Comparison of ENCODE assay signal across 28 cellular contexts in the genomic region with DNA sequence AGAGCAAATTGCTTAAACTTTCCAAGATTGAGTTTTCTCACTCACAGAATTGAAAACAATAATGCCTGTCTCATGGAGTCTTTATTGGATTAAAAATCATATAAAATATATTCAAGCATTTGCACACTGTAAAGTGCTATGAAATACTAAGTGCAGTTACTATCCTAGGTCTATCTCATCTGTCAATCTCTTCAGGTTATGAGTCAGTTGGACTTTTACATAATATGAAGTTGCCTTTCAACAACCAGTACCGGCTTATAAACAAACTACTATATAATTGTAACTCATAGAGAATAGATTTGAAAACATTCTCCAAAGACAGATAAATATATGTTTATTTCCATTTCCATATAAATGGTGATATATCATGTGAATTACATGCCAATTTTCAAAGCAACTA.
"Had no signal": no experiment of that assay in that cellular context is flagged by ENCODE, and none has a peak within 500 bp of the region (broad histone marks: within the 10 kb centered on the region; RNA-seq: fewer than 3 reads in every experiment).

No MANE protein-coding gene starts in this region.

- H3K27ac ChIP-seq: neutrophil, prostate gland, right lobe of liver, sigmoid colon, stomach, suprapubic skin, testis, vagina had no signal

- H3K27ac Mint-ChIP-seq: naive thymus-derived CD8-positive, alpha-beta T cell; natural killer cell treated with Interleukin-12 subunit alpha and Interleukin-12 subunit beta and Interleukin-15 and Interleukin-18, amount 100 ng/mL, for 72 hours; nephron progenitor cell; stimulated activated effector memory CD8-positive, alpha-beta T cell treated with anti-CD3 and anti-CD28 coated beads, Interleukin-12 subunit alpha, Interleukin-12 subunit beta, amount 100 ng/mL, for 72 hours; stimulated activated naive B cell treated with anti-CD40 and anti-IgM and Interleukin-4, amounts not matched to agents 10 μg/mL and 1 μg/mL and 100 μg/mL, for 72 hours; stimulated activated naive CD8-positive, alpha-beta T cell treated with anti-CD3 and anti-CD28 coated beads, Interleukin-15, Interleukin-2, amounts not matched to agents 100 ng/mL and 50 ng/mL, for 24 hours had no signal

- H3K9me3 ChIP-seq: neutrophil, pancreas, prostate gland, right lobe of liver, sigmoid colon, stomach, suprapubic skin, testis, tibial artery, transverse colon, upper lobe of left lung, vagina had no signal

- H3K4me3 Mint-ChIP-seq: naive thymus-derived CD8-positive, alpha-beta T cell; natural killer cell treated with Interleukin-12 subunit alpha and Interleukin-12 subunit beta and Interleukin-15 and Interleukin-18, amount 100 ng/mL, for 72 hours; nephron progenitor cell; neural crest cell; stimulated activated effector memory CD8-positive, alpha-beta T cell treated with anti-CD3 and anti-CD28 coated beads, Interleukin-12 subunit alpha, Interleukin-12 subunit beta, amount 100 ng/mL, for 72 hours; stimulated activated naive B cell treated with anti-CD40 and anti-IgM and Interleukin-4, amounts not matched to agents 10 μg/mL and 1 μg/mL and 100 μg/mL, for 72 hours; stimulated activated naive CD8-positive, alpha-beta T cell treated with anti-CD3 and anti-CD28 coated beads, Interleukin-15, Interleukin-2, amounts not matched to agents 100 ng/mL and 50 ng/mL, for 24 hours had no signal

- H3K4me1 ChIP-seq: pancreas, prostate gland, right lobe of liver, suprapubic skin, testis, vagina had no signal

- H3K4me3 ChIP-seq: pancreas, prostate gland, right lobe of liver, sigmoid colon, stomach, suprapubic skin, testis, tibial artery, transverse colon, upper lobe of left lung, vagina had no signal

- H3K4me1 Mint-ChIP-seq: neural crest cell; stimulated activated effector memory CD8-positive, alpha-beta T cell treated with anti-CD3 and anti-CD28 coated beads, Interleukin-12 subunit alpha, Interleukin-12 subunit beta, amount 100 ng/mL, for 72 hours; stimulated activated naive B cell treated with anti-CD40 and anti-IgM and Interleukin-4, amounts not matched to agents 10 μg/mL and 1 μg/mL and 100 μg/mL, for 72 hours had no signal

- H3K9me3 Mint-ChIP-seq: naive thymus-derived CD8-positive, alpha-beta T cell; natural killer cell treated with Interleukin-12 subunit alpha and Interleukin-12 subunit beta and Interleukin-15 and Interleukin-18, amount 100 ng/mL, for 72 hours; nephron progenitor cell; neural crest cell; stimulated activated effector memory CD8-positive, alpha-beta T cell treated with anti-CD3 and anti-CD28 coated beads, Interleukin-12 subunit alpha, Interleukin-12 subunit beta, amount 100 ng/mL, for 72 hours; stimulated activated naive B cell treated with anti-CD40 and anti-IgM and Interleukin-4, amounts not matched to agents 10 μg/mL and 1 μg/mL and 100 μg/mL, for 72 hours; stimulated activated naive CD8-positive, alpha-beta T cell treated with anti-CD3 and anti-CD28 coated beads, Interleukin-15, Interleukin-2, amounts not matched to agents 100 ng/mL and 50 ng/mL, for 24 hours had no signal

- H3K27me3 ChIP-seq: neutrophil, pancreas, right lobe of liver, sigmoid colon, stomach, suprapubic skin, testis, tibial artery, transverse colon, upper lobe of left lung, vagina had no signal

- H3K27me3 Mint-ChIP-seq: naive thymus-derived CD8-positive, alpha-beta T cell; natural killer cell treated with Interleukin-12 subunit alpha and Interleukin-12 subunit beta and Interleukin-15 and Interleukin-18, amount 100 ng/mL, for 72 hours; stimulated activated naive B cell treated with anti-CD40 and anti-IgM and Interleukin-4, amounts not matched to agents 10 μg/mL and 1 μg/mL and 100 μg/mL, for 72 hours; stimulated activated naive CD8-positive, alpha-beta T cell treated with anti-CD3 and anti-CD28 coated beads, Interleukin-15, Interleukin-2, amounts not matched to agents 100 ng/mL and 50 ng/mL, for 24 hours had no signal

- ATAC-seq: naive thymus-derived CD8-positive, alpha-beta T cell; natural killer cell treated with Interleukin-12 subunit alpha and Interleukin-12 subunit beta and Interleukin-15 and Interleukin-18, amount 100 ng/mL, for 72 hours; pancreas; right cardiac atrium; right lobe of liver; stimulated activated effector memory CD8-positive, alpha-beta T cell treated with anti-CD3 and anti-CD28 coated beads, Interleukin-12 subunit alpha, Interleukin-12 subunit beta, amount 100 ng/mL, for 72 hours; stimulated activated naive B cell treated with anti-CD40 and anti-IgM and Interleukin-4, amounts not matched to agents 10 μg/mL and 1 μg/mL and 100 μg/mL, for 72 hours had no signal

- DNase-seq: naive thymus-derived CD8-positive, alpha-beta T cell; nephron progenitor cell; nucleus accumbens; pancreas; right cardiac atrium; right lobe of liver; sigmoid colon; small intestine; stimulated activated CD4-positive, alpha-beta T cell treated with anti-CD3 and anti-CD28 coated beads, Interleukin-15, amount 100 ng/mL, for 24 hours; stimulated activated CD4-positive, alpha-beta T cell treated with anti-CD3 and anti-CD28 coated beads, Interleukin-2, amount 100 ng/mL, for 24 hours; stimulated activated CD4-positive, alpha-beta T cell treated with anti-CD3 and anti-CD28 coated beads, Interleukin-2, amount 100 ng/mL, for 48 hours; stimulated activated CD4-positive, alpha-beta T cell treated with anti-CD3 and anti-CD28 coated beads, Interleukin-4, amount 100 ng/mL, for 24 hours; stimulated activated naive B cell treated with anti-CD40 and anti-IgM and Interleukin-4, amounts not matched to agents 10 μg/mL and 1 μg/mL and 100 μg/mL, for 72 hours; stimulated activated naive CD4-positive, alpha-beta T cell treated with Interleukin-2 at 50 U/mL for 16 hours; stomach; substantia nigra; testis; tibial artery; transverse colon; upper lobe of left lung had no signal
